Comparison of ENCODE assay signal across 21 cellular contexts in genomic region chr14:71429900-71430299, GRCh38.
"Had no signal": no experiment of that assay in that cellular context is flagged by ENCODE, and none has a peak within 500 bp of the region (broad histone marks: within the 10 kb centered on the region; RNA-seq: fewer than 3 reads in every experiment).

No MANE protein-coding gene starts in this region.

- ATAC-seq: naive thymus-derived CD8-positive, alpha-beta T cell; pancreas; right cardiac atrium; sciatic nerve; stimulated activated naive CD8-positive, alpha-beta T cell treated with anti-CD3 and anti-CD28 coated beads, Interleukin-15, amount 100 ng/mL, for 72 hours had no signal

- H3K36me3 ChIP-seq: left ventricle myocardium inferior, pancreas, prostate gland had no signal

- FAIRE-seq: pancreas had no signal

- H3K4me3 ChIP-seq: left ventricle myocardium inferior, lung, pancreas, prostate gland, skin epidermis, tibial nerve, vagina had no signal

- H3K4me1 ChIP-seq: left ventricle myocardium inferior, pancreas, prostate gland, tibial nerve, vagina had no signal

- H3K27me3 ChIP-seq: pancreas, tibial nerve, vagina had no signal

- DNase-seq: islet precursor cell; left ventricle myocardium inferior; naive thymus-derived CD8-positive, alpha-beta T cell; nucleus accumbens; pancreas; posterior cingulate gyrus; retina; right cardiac atrium; stimulated activated CD4-positive, alpha-beta T cell treated with anti-CD3 and anti-CD28 coated beads, Interleukin-12 subunit alpha, Interleukin-12 subunit beta, amount 100 ng/mL, for 4 hours; stimulated activated CD4-positive, alpha-beta T cell treated with anti-CD3 and anti-CD28 coated beads, Interleukin-15, amount 100 ng/mL, for 24 hours; stimulated activated CD4-positive, alpha-beta T cell treated with anti-CD3 and anti-CD28 coated beads, Interleukin-2, amount 100 ng/mL, for 24 hours; stimulated activated CD4-positive, alpha-beta T cell treated with anti-CD3 and anti-CD28 coated beads, Interleukin-4, amount 100 ng/mL, for 1 hour; stimulated activated naive CD4-positive, alpha-beta T cell; stimulated activated naive CD8-positive, alpha-beta T cell treated with anti-CD3 and anti-CD28 coated beads, Interleukin-15, amount 100 ng/mL, for 72 hours; substantia nigra had no signal

- H3K27ac ChIP-seq: left ventricle myocardium inferior, pancreas, prostate gland, skin epidermis, tibial nerve, vagina had no signal
